Comparison of ENCODE assay signal across 1 cellular context in genomic region chr1:2446861-2447260, GRCh38.
TF ChIP-seq lines count a peak whose summit lies in the region.

No MANE protein-coding gene starts in this region.

TF ChIP-seq in IMR-90, 13 proteins besides CTCF, POLR2A, EP300 and RAD21:
- TF ChIP-seq FOS (IDR thresholded peaks at IDR 0.05; ENCODE audit: low read depth, low read length) (no peak), USF2 (IDR thresholded peaks at IDR 0.05; ENCODE audit: low read depth, low read length) (no peak), RCOR1 (IDR thresholded peaks at IDR 0.05; ENCODE audit: insufficient replicate concordance, low read length) (no peak), CHD1 (IDR thresholded peaks at IDR 0.05; ENCODE audit: low read depth, low read length) (no peak), RFX5 (IDR thresholded peaks at IDR 0.05; ENCODE audit: low read depth, low read length) (no peak), CEBPB (IDR thresholded peaks at IDR 0.05; ENCODE audit: low read depth, low read length) (no peak), ELK1 (IDR thresholded peaks at IDR 0.05; ENCODE audit: borderline replicate concordance, low read depth, low read length) (no peak), SMC3 (IDR thresholded peaks at IDR 0.05; ENCODE audit: low read depth, low read length) (no peak), MAFK (IDR thresholded peaks at IDR 0.05; ENCODE audit: low read depth, low read length) (no peak), BHLHE40 (IDR thresholded peaks at IDR 0.05; ENCODE audit: low read depth, low read length) (no peak), MAZ (IDR thresholded peaks at IDR 0.05; ENCODE audit: borderline replicate concordance, low read depth, low read length) (no peak), NFE2L2 (IDR thresholded peaks at IDR 0.05; ENCODE audit: low read depth, low read length) (no peak), MXI1 (IDR thresholded peaks at IDR 0.05; ENCODE audit: borderline replicate concordance, low read depth, low read length) (no peak)
TF ChIP-seq in IMR-90: peak in this region for 0.
